In the genomic region with DNA sequence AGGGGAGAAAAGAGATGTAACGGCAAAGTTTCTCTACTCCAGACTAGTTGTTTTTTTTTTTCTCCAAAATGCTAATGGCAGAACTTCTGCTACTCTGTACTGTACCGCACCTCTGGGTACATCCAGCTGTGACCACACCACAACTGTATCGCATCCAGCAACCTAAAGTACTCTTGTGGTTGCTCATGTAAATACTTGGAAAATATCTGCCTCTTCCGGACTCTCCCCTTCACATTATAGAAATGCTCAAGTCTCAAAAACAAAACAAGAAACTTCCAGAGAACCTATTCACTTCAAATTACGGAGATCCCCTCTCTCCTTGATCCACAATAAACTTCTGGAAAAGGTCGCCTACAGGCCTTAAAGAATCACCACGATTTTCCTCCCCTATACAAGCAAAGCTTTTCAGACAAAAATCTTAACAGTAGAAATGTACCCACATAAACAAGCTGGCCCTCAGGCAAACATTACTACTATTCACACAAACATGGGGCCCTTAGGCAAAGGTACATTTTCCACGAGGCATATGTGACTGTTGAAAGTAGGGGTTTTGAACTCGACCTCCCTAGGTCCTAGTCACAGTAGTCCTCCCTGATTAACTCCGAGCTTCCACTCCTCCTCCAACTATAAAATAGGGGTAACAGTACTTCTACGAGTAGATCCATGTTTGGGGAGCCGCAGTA, we compare ENCODE assay signal across 7 cellular contexts.
DNase-seq lines count a peak whose midpoint lies in the region; ATAC-seq, FAIRE-seq and TF ChIP-seq lines count a peak whose summit lies in the region.

No MANE protein-coding gene starts in this region.

- intact Hi-C loops in IMR-90 (cut with micrococcal nuclease) (loop anchor here (5.0 kb wide), 4 partner anchors 123 to 548 kb away; no protein-coding TSS in a partner anchor), kidney (cut with DNase I) (no loop called here)

- no peak overlapping the region for H3K4me3 ChIP-seq in IMR-90 (ENCODE audit: insufficient read depth, low read depth, low read length)
- peak overlapping the region; percentile 85 for H3K4me3 ChIP-seq in adipocyte (ENCODE audit: low read length)
- peak overlapping the region; percentile 71 to 83 for H3K4me3 ChIP-seq in kidney (ENCODE audit: low read length in 2 of 2)
- peak overlapping the region; percentile 99 for H3K4me3 ChIP-seq in suprapubic skin
- no peak overlapping the region for H3K4me3 ChIP-seq in HAP-1

- H3K9ac ChIP-seq in IMR-90 (ENCODE audit: low read depth, low read length), result no peak overlapping the region
- peak overlapping the region; percentile 90 for H3K9ac ChIP-seq in adipocyte (ENCODE audit: low read length)
- H3K9ac ChIP-seq in kidney (ENCODE audit: low read length in 2 of 2), result peak overlapping the region; percentile 81 to 89

- in situ Hi-C loops in IMR-90 (cut with MboI; ENCODE audit: low sequenced_read_pairs) (no loop called here), HAP-1 (cut with MboI; ENCODE audit: low sequenced_read_pairs) (no loop called here)

- no peak overlapping the region for H2AFZ ChIP-seq in IMR-90 (replicated peaks; ENCODE audit: low read length, poor library complexity)

- no peak overlapping the region for H4K5ac ChIP-seq in IMR-90 (ENCODE audit: low read depth, low read length)

- dilution Hi-C loops in IMR-90 (cut with HindIII; ENCODE audit: low sequenced_read_pairs, unreplicated experiment), result no loop called here

- no peak for FAIRE-seq in kidney (lab: Jason Lieb, UNC)
- FAIRE-seq in RCC 7860 (lab: Jason Lieb, UNC), result no peak

- H3K4ac ChIP-seq in IMR-90 (ENCODE audit: low read depth, low read length), result no peak overlapping the region

- CTCF ChIA-PET in IMR-90 (lab: Yijun Ruan, JAX), result interaction anchor here (0.6 kb wide), 1 partner anchor 247 kb away, joined by 6 read pairs; no protein-coding TSS in a partner anchor

- H3K4me2 ChIP-seq in IMR-90 (ENCODE audit: low read depth, low read length), result peak overlapping the region; percentile 85

- TF ChIP-seq RAD21 in IMR-90 (IDR thresholded peaks at IDR 0.05; ENCODE audit: low read length), result no peak

- TF ChIP-seq POLR2A in IMR-90 (IDR thresholded peaks at IDR 0.05; ENCODE audit: low read depth, low read length) (0 out of 2 replicates have a peak, but pooled peaks have one; percentile 4), suprapubic skin (IDR thresholded peaks at IDR 0.05) (no peak)

- TF ChIP-seq CTCF in IMR-90 (conservative IDR thresholded peaks at IDR 0.05; ENCODE audit: low read depth, low read length) (no peak), kidney (IDR thresholded peaks at IDR 0.05; ENCODE audit: borderline replicate concordance, extremely low read depth, insufficient read depth) (no peak), suprapubic skin (IDR thresholded peaks at IDR 0.05) (no peak)

- H3K27me3 ChIP-seq in IMR-90 (ENCODE audit: control insufficient read depth, insufficient read depth, low read length), result no peaks in the 10 kb centered on the region
- no peaks in the 10 kb centered on the region for H3K27me3 ChIP-seq in adipocyte (replicated peaks; ENCODE audit: control insufficient read depth, insufficient read depth, low read length)
- no peaks in the 10 kb centered on the region for H3K27me3 ChIP-seq in suprapubic skin
- no peaks in the 10 kb centered on the region for H3K27me3 ChIP-seq in HAP-1 (ENCODE audit: low read depth)

- no peak overlapping the region for H2AK9ac ChIP-seq in IMR-90 (replicated peaks; ENCODE audit: low read depth, low read length, poor library complexity)

- no peak for TF ChIP-seq EP300 in suprapubic skin (IDR thresholded peaks at IDR 0.05)

- no peak overlapping the region for H2AK5ac ChIP-seq in IMR-90 (ENCODE audit: low read depth, low read length)

- no peak overlapping the region for H4K91ac ChIP-seq in IMR-90 (ENCODE audit: insufficient read depth, low read depth, low read length)

- no peak overlapping the region for H4K8ac ChIP-seq in IMR-90 (ENCODE audit: low read depth in 2 of 2, low read length in 2 of 2)

- H2BK5ac ChIP-seq in IMR-90 (ENCODE audit: low read depth, low read length, poor library complexity, severe bottlenecking), result no peak overlapping the region

- H3K4me1 ChIP-seq in IMR-90 (ENCODE audit: control insufficient read depth, insufficient read depth, low read length) (peaks cover 2% of the 10 kb centered on the region; the same call in 1 of the 2 replicates), adipocyte (ENCODE audit: control insufficient read depth, insufficient read depth, low read length) (peaks cover 35% of the 10 kb centered on the region), kidney (ENCODE audit: control insufficient read depth in 1 of 2, insufficient read depth in 1 of 2, low read depth in 1 of 2, low read length in 2 of 2) (peaks cover 16 to 23% of the 10 kb centered on the region in 2 donors), suprapubic skin (peaks cover 51% of the 10 kb centered on the region), HAP-1 (peaks cover 13% of the 10 kb centered on the region)

- H3K9me3 ChIP-seq in IMR-90 (ENCODE audit: control insufficient read depth, insufficient read depth, low read length), result no peaks in the 10 kb centered on the region
- H3K9me3 ChIP-seq in adipocyte (ENCODE audit: control insufficient read depth, low read length), result no peaks in the 10 kb centered on the region
- H3K9me3 ChIP-seq in kidney (ENCODE audit: control insufficient read depth in 1 of 2, low read length in 2 of 2), result no peaks in the 10 kb centered on the region
- no peaks in the 10 kb centered on the region for H3K9me3 ChIP-seq in suprapubic skin
- H3K9me3 ChIP-seq in HAP-1, result no peaks in the 10 kb centered on the region

- peak overlapping the region; percentile 22; the same call in 1 of the 2 replicates for H3K23ac ChIP-seq in IMR-90 (ENCODE audit: low read depth, low read length)

- no peak overlapping the region for H3K27ac ChIP-seq in IMR-90 (ENCODE audit: insufficient read depth, low read length)
- peak overlapping the region; percentile 69 to 84 for H3K27ac ChIP-seq in kidney (ENCODE audit: low read depth in 2 of 2, low read length in 2 of 2)
- peak overlapping the region; percentile 100 for H3K27ac ChIP-seq in suprapubic skin

- H3K9me1 ChIP-seq in IMR-90 (ENCODE audit: insufficient read depth, low read length), result peaks cover 3% of the 10 kb centered on the region; the same call in 1 of the 2 replicates

- ATAC-seq in IMR-90 (ENCODE audit: low read depth), result no peak
- no peak for ATAC-seq in HG03135 (IDR thresholded peaks at IDR 0.05; ENCODE audit: unreplicated experiment)

- no peak overlapping the region for H3K56ac ChIP-seq in IMR-90 (ENCODE audit: extremely low read depth, insufficient read depth, low read length)

- DNase-seq in IMR-90, result peak; percentile 28
- DNase-seq in adipocyte (ENCODE audit: low read depth), result peak; percentile 28
- no peak for DNase-seq in kidney
- DNase-seq in suprapubic skin (ENCODE audit: low spot score in 2 of 2), result no peak
- no peak for DNase-seq in HAP-1 (ENCODE audit: low spot score in 2 of 2)
- no peak for DNase-seq in RCC 7860 (ENCODE audit: low spot score)

- H3K36me3 ChIP-seq in IMR-90 (ENCODE audit: control insufficient read depth, insufficient read depth, low read length) (peaks cover 2% of the 10 kb centered on the region; the same call in 1 of the 2 replicates), adipocyte (ENCODE audit: control insufficient read depth, insufficient read depth, low read length, severe bottlenecking) (peaks cover 22% of the 10 kb centered on the region), kidney (ENCODE audit: control insufficient read depth in 1 of 2, insufficient read depth in 2 of 2, low read length in 2 of 2) (peaks cover 4 to 11% of the 10 kb centered on the region in 2 donors), suprapubic skin (no peaks in the 10 kb centered on the region), HAP-1 (replicated peaks) (peaks cover 3% of the 10 kb centered on the region; the same call in 1 of the 2 replicates)

- H4K20me1 ChIP-seq in IMR-90 (ENCODE audit: insufficient read depth, low read length), result peaks cover 52% of the 10 kb centered on the region

- H2BK15ac ChIP-seq in IMR-90 (ENCODE audit: low read depth, low read length), result no peak overlapping the region

- no peak overlapping the region for H3K18ac ChIP-seq in IMR-90 (ENCODE audit: low read depth, low read length)

- POLR2A ChIA-PET in IMR-90 (lab: Charles Lee; ENCODE audit: unreplicated experiment), result no interaction called here

- BruUV-seq in IMR-90 (replicated peaks; lab: Mats Ljungman, UMichigan), result no TSS peak

- no peak overlapping the region for H2BK20ac ChIP-seq in IMR-90 (ENCODE audit: low read depth, low read length)

- 88% methylated on average over 1 of the region's 12 CpGs; no CpG with 5 or more reads in 1 of the 2 experiments for whole genome bisulfite sequencing in IMR-90 (ENCODE audit: extremely low coverage in 2 of 2, insufficient read length in 1 of 2), 2 experiments
- WGBS in suprapubic skin, result 41% methylated on average over 12 of the region's 12 CpGs

- no peak overlapping the region for H2BK120ac ChIP-seq in IMR-90 (ENCODE audit: low read depth, low read length)

- H3K14ac ChIP-seq in IMR-90 (replicated peaks; ENCODE audit: low read depth, low read length), result no peak overlapping the region

- peaks cover 26 to 73% of the 10 kb centered on the region in 2 experiments for H3K79me1 ChIP-seq in IMR-90 (ENCODE audit: low read depth in 1 of 2, low read length in 2 of 2)

TF ChIP-seq in IMR-90, 13 proteins besides CTCF, POLR2A, EP300 and RAD21:
- TF ChIP-seq, protein P1, sequence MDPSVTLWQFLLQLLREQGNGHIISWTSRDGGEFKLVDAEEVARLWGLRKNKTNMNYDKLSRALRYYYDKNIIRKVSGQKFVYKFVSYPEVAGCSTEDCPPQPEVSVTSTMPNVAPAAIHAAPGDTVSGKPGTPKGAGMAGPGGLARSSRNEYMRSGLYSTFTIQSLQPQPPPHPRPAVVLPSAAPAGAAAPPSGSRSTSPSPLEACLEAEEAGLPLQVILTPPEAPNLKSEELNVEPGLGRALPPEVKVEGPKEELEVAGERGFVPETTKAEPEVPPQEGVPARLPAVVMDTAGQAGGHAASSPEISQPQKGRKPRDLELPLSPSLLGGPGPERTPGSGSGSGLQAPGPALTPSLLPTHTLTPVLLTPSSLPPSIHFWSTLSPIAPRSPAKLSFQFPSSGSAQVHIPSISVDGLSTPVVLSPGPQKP (IDR thresholded peaks at IDR 0.05; ENCODE audit: borderline replicate concordance, low read depth, low read length), result no peak
- TF ChIP-seq, protein P2, sequence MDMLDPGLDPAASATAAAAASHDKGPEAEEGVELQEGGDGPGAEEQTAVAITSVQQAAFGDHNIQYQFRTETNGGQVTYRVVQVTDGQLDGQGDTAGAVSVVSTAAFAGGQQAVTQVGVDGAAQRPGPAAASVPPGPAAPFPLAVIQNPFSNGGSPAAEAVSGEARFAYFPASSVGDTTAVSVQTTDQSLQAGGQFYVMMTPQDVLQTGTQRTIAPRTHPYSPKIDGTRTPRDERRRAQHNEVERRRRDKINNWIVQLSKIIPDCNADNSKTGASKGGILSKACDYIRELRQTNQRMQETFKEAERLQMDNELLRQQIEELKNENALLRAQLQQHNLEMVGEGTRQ (IDR thresholded peaks at IDR 0.05; ENCODE audit: low read depth, low read length), result no peak
- TF ChIP-seq SMC3 (IDR thresholded peaks at IDR 0.05; ENCODE audit: low read depth, low read length) (no peak), CHD1 (IDR thresholded peaks at IDR 0.05; ENCODE audit: low read depth, low read length) (no peak), FOS (IDR thresholded peaks at IDR 0.05; ENCODE audit: low read depth, low read length) (no peak)

Comparison
In these comparisons a context has a peak if more than half of its experiments do, and no peak if none do; other contexts are left out.
1. DNase-seq: peak in IMR-90 (single experiment) and adipocyte (single experiment); none in kidney (single experiment), suprapubic skin (0 of 2), HAP-1 (0 of 2) and RCC 7860 (single experiment).
2. H3K4me3 ChIP-seq: peak in adipocyte (single experiment), kidney (2 of 2) and suprapubic skin (single experiment); none in IMR-90 (single experiment) and HAP-1 (single experiment).